26 cellular contexts compared by ENCODE assay signal in the genomic region with DNA sequence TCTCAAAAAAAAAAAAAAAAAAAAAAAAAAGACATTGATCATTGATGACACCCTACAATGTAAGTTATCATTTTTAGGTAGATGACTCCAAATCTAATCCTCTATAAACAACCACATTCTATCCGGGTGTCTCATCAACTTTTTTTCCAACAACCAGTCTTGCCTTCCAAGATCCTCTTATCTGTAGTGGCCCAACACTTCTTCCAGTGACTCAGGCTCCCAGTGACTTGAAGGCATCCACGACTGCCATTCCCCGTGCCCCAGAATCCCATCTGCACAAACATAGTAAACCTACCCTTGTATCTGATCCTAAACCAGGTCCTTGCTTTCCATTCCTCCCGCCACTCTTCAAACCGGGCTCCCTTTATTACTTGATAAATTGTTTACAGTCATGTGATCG.
"Had no signal": no experiment of that assay in that cellular context is flagged by ENCODE, and none has a peak within 500 bp of the region (broad histone marks: within the 10 kb centered on the region; RNA-seq: fewer than 3 reads in every experiment).

No MANE protein-coding gene starts in this region.

- H3K36me3 Mint-ChIP-seq: natural killer cell had no signal

- H3K27me3 ChIP-seq: left lung, right atrium auricular region, thyroid gland had no signal

- H3K36me3 ChIP-seq: heart right ventricle, left lung, right atrium auricular region, thyroid gland had no signal

- H3K9me3 ChIP-seq: heart right ventricle, left lung, psoas muscle, right atrium auricular region, thyroid gland had no signal

- DNase-seq: activated B cell treated with CpG ODN at 0.5 μM for 24 hours; activated CD4-positive, alpha-beta T cell treated with anti-CD3 and anti-CD28 coated beads for 36 hours; activated CD4-positive, alpha-beta T cell treated with anti-CD3 and anti-CD28 coated beads, Interleukin-2, amount 50 U/mL, for 4 hours; activated CD8-positive, alpha-beta memory T cell treated with anti-CD3 and anti-CD28 coated beads for 24 hours; activated CD8-positive, alpha-beta memory T cell treated with anti-CD3 and anti-CD28 coated beads, Interleukin-2, amount 50 U/mL, for 4 hours; activated naive CD4-positive, alpha-beta T cell; activated T-cell treated with anti-CD3 and anti-CD28 coated beads, Interleukin-2, amount 50 U/mL, for 24 hours; amygdala; cerebellar nuclear complex; foreskin fibroblast; heart right ventricle; left lung; midbrain; natural killer cell; psoas muscle; stimulated activated CD4-positive, alpha-beta T cell treated with anti-CD3 and anti-CD28 coated beads, Interleukin-12 subunit alpha, Interleukin-12 subunit beta, amount 100 ng/mL, for 4 hours; stimulated activated CD4-positive, alpha-beta T cell treated with anti-CD3 and anti-CD28 coated beads, Interleukin-4, amount 100 ng/mL, for 4 hours; substantia nigra; T-helper 9 cell; thyroid gland had no signal

- H3K4me3 ChIP-seq: coronary artery, heart right ventricle, left lung, lung, psoas muscle, right atrium auricular region, thyroid gland had no signal

- H3K27me3 Mint-ChIP-seq: activated T-cell treated with anti-CD3 and anti-CD28 coated beads, Interleukin-2, amount 50 U/mL, for 24 hours; activated T-helper 17 cell treated with anti-CD3 and anti-CD28 coated beads, Interleukin-2, amount 50 U/mL, for 72 hours had no signal

- H3K4me1 Mint-ChIP-seq: activated T-helper 17 cell treated with anti-CD3 and anti-CD28 coated beads, Interleukin-2, amount 50 U/mL, for 72 hours had no signal

- H3K4me1 ChIP-seq: heart right ventricle, left lung, psoas muscle, right atrium auricular region, thyroid gland had no signal

- ATAC-seq: heart right ventricle, left lung, natural killer cell, psoas muscle had no signal

- H3K27ac Mint-ChIP-seq: activated B cell treated with CpG ODN at 0.5 μM for 24 hours; activated CD4-positive, alpha-beta T cell treated with anti-CD3 and anti-CD28 coated beads for 36 hours; activated naive CD8-positive, alpha-beta T cell; activated T-cell treated with anti-CD3 and anti-CD28 coated beads, Interleukin-2, amount 50 U/mL, for 24 hours; activated T-helper 17 cell treated with anti-CD3 and anti-CD28 coated beads, Interleukin-2, amount 50 U/mL, for 72 hours; natural killer cell; stimulated activated naive CD8-positive, alpha-beta T cell treated with anti-CD3 and anti-CD28 coated beads, Interleukin-15, Interleukin-2, amounts not matched to agents 100 ng/mL and 50 ng/mL, for 24 hours had no signal

- H3K4me3 Mint-ChIP-seq: activated B cell treated with CpG ODN at 0.5 μM for 24 hours; activated CD4-positive, alpha-beta T cell treated with anti-CD3 and anti-CD28 coated beads for 36 hours; activated naive CD8-positive, alpha-beta T cell; activated T-cell treated with anti-CD3 and anti-CD28 coated beads, Interleukin-2, amount 50 U/mL, for 24 hours; activated T-helper 17 cell treated with anti-CD3 and anti-CD28 coated beads, Interleukin-2, amount 50 U/mL, for 72 hours; natural killer cell had no signal

- H3K27ac ChIP-seq: coronary artery, heart right ventricle, left lung, psoas muscle, right atrium auricular region, thyroid gland had no signal

- H3K9me3 Mint-ChIP-seq: activated B cell treated with CpG ODN at 0.5 μM for 24 hours; activated T-cell treated with anti-CD3 and anti-CD28 coated beads, Interleukin-2, amount 50 U/mL, for 24 hours; activated T-helper 17 cell treated with anti-CD3 and anti-CD28 coated beads, Interleukin-2, amount 50 U/mL, for 72 hours; natural killer cell; stimulated activated naive CD8-positive, alpha-beta T cell treated with anti-CD3 and anti-CD28 coated beads, Interleukin-15, Interleukin-2, amounts not matched to agents 100 ng/mL and 50 ng/mL, for 24 hours had no signal
